In genomic region chr16:28984619-28985135, GRCh38 we compare ENCODE assay signal across 8 cellular contexts. TPM values are rescaled to one million over a fixed set of nuclear protein-coding genes. Genes with fewer than 3 reads are reported as not detected.
DNase-seq lines count a peak whose midpoint lies in the region; ATAC-seq, FAIRE-seq and TF ChIP-seq lines count a peak whose summit lies in the region.

LAT (plus strand) TSS chr16:28985052; CDS start chr16:28985418, 366 bp downstream.

- ATAC-seq in natural killer cell (peak; percentile 83 to 88 (median 86)), GM18502 (IDR thresholded peaks at IDR 0.05; ENCODE audit: poor library complexity, unreplicated experiment) (no peak)

- peak within 1 kb of the TSS; percentile 99 for H3K4me3 Mint-ChIP-seq in activated T-cell treated with anti-CD3 and anti-CD28 coated beads, Interleukin-2, amount 50 U/mL, for 24 hours
- peak within 1 kb of the TSS; percentile 88 for H3K4me3 Mint-ChIP-seq in natural killer cell

- peak; percentile 86 for DNase-seq in Daoy (ENCODE audit: low read depth)
- peak; percentile 74 to 81 for DNase-seq in NOMO-1 (lab: John Stamatoyannopoulos, UW; ENCODE audit: unreplicated experiment in 2 of 2)
- DNase-seq in activated T-cell treated with anti-CD3 and anti-CD28 coated beads, Interleukin-2, amount 50 U/mL, for 24 hours, result peak; percentile 84
- DNase-seq in natural killer cell, result peak; percentile 67
- peak; percentile 75 for DNase-seq in urothelium cell line (ENCODE audit: low spot score)
- DNase-seq in foreskin melanocyte, result no peak
- no peak for DNase-seq in RCC 7860 (ENCODE audit: low spot score)

- TF ChIP-seq CTCF in natural killer cell (IDR thresholded peaks at IDR 0.05), result no peak

- peaks cover 3% of the 10 kb centered on the region for H3K9me3 Mint-ChIP-seq in activated T-cell treated with anti-CD3 and anti-CD28 coated beads, Interleukin-2, amount 50 U/mL, for 24 hours
- H3K9me3 Mint-ChIP-seq in natural killer cell, result peaks cover 0 to 5% of the 10 kb centered on the region in 2 donors

- H3K36me3 Mint-ChIP-seq in activated T-cell treated with anti-CD3 and anti-CD28 coated beads, Interleukin-2, amount 50 U/mL, for 24 hours (ENCODE audit: low read depth), result peaks cover 88% of the 10 kb centered on the region
- no peaks in the 10 kb centered on the region for H3K36me3 Mint-ChIP-seq in natural killer cell

- FAIRE-seq in urothelium cell line (lab: Jason Lieb, UNC) (no peak), RCC 7860 (lab: Jason Lieb, UNC) (no peak)

- H3K27me3 Mint-ChIP-seq in activated T-cell treated with anti-CD3 and anti-CD28 coated beads, Interleukin-2, amount 50 U/mL, for 24 hours, result no peaks in the 10 kb centered on the region
- no peaks in the 10 kb centered on the region for H3K27me3 Mint-ChIP-seq in natural killer cell (ENCODE audit: low read depth in 2 of 2)

- intact Hi-C loops in natural killer cell (cut with micrococcal nuclease), result no loop called here

- peaks cover 46% of the 10 kb centered on the region for H3K4me1 Mint-ChIP-seq in activated T-cell treated with anti-CD3 and anti-CD28 coated beads, Interleukin-2, amount 50 U/mL, for 24 hours (ENCODE audit: low read depth)
- H3K4me1 Mint-ChIP-seq in natural killer cell, result peaks cover 29 to 65% of the 10 kb centered on the region in 2 donors

- H3K27ac Mint-ChIP-seq in activated T-cell treated with anti-CD3 and anti-CD28 coated beads, Interleukin-2, amount 50 U/mL, for 24 hours, result peak within 1 kb of the TSS; percentile 97
- H3K27ac Mint-ChIP-seq in natural killer cell, result peak within 1 kb of the TSS; percentile 71 to 97

RNA-seq across cellular contexts. Expression of gene LAT, which starts in this region (rescaled TPM):
- total RNA-seq in Daoy (2014; rRNA removed; shearing (Covaris generic)), result 4.8 and 8.6 TPM in 2 replicates
- total RNA-seq in natural killer cell, result 100 to 1,000 TPM; 130 to 148 (median 147) TPM

Comparison
In these comparisons a context has a peak if more than half of its experiments do, and no peak if none do; other contexts are left out.
1. RNA of gene LAT (total RNA-seq): 130 to 148 TPM in natural killer cell; 4.8 to 8.6 TPM in Daoy; every median in the first group is over 10 times any median in the second.
2. DNase-seq: peak in Daoy (single experiment), NOMO-1 (2 of 2), activated T-cell treated with anti-CD3 and anti-CD28 coated beads, Interleukin-2, amount 50 U/mL, for 24 hours (single experiment), natural killer cell (single experiment) and urothelium cell line (single experiment); none in foreskin melanocyte (single experiment) and RCC 7860 (single experiment).